Comparison of ENCODE assay signal across 1 cellular context in the genomic region with DNA sequence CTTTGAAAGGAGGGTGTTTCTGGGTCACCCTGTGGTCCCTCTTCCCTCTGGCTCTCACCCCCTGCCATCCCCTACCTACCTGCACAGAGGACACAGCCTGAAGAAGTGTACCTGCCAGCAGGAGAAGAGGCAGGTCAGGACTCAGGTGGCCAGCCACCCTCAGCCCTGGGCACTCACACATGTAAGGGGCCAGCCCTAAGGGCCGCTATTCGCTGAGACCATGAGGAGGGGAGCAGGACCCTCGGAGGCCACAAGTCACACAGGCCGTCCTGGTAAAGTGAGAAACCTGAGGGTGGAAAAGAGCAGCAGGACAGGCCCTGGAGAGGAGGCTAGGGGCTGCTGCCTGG.
TF ChIP-seq lines count a peak whose summit lies in the region.

No MANE protein-coding gene starts in this region.

TF ChIP-seq in HepG2, 621 proteins besides CTCF, POLR2A, EP300 and RAD21:
- TF ChIP-seq, protein P1, sequence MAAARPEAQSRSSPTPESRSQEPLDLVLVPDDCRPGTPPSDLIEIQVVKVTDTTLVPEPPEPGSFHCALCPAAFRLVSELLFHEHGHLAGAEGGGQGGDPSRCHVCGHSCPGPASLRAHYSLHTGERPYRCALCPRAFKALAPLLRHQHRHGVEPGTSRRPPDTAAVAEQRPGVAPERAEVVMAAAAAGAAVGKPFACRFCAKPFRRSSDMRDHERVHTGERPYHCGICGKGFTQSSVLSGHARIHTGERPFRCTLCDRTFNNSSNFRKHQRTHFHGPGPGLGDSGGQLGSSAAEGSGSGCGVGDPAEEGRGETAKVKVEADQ (CRISPR knock-in tag; IDR thresholded peaks at IDR 0.05; ENCODE audit: borderline replicate concordance), result no peak
- TF ChIP-seq ERF (CRISPR knock-in tag; IDR thresholded peaks at IDR 0.05), result peak; percentile 6; the same call in 1 of the 2 replicates
- TF ChIP-seq ZNF761 (CRISPR knock-in tag; conservative IDR thresholded peaks at IDR 0.05), result no peak
- no peak for TF ChIP-seq ZBTB38 (CRISPR knock-in tag; IDR thresholded peaks at IDR 0.05)
- TF ChIP-seq, protein P2, sequence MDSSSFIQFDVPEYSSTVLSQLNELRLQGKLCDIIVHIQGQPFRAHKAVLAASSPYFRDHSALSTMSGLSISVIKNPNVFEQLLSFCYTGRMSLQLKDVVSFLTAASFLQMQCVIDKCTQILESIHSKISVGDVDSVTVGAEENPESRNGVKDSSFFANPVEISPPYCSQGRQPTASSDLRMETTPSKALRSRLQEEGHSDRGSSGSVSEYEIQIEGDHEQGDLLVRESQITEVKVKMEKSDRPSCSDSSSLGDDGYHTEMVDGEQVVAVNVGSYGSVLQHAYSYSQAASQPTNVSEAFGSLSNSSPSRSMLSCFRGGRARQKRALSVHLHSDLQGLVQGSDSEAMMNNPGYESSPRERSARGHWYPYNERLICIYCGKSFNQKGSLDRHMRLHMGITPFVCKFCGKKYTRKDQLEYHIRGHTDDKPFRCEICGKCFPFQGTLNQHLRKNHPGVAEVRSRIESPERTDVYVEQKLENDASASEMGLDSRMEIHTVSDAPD (CRISPR knock-in tag; IDR thresholded peaks at IDR 0.05), result no peak
- TF ChIP-seq TARDBP (CRISPR knock-in tag; IDR thresholded peaks at IDR 0.05), result no peak
- no peak for TF ChIP-seq GZF1 (CRISPR knock-in tag; IDR thresholded peaks at IDR 0.05)
- TF ChIP-seq, protein P3, sequence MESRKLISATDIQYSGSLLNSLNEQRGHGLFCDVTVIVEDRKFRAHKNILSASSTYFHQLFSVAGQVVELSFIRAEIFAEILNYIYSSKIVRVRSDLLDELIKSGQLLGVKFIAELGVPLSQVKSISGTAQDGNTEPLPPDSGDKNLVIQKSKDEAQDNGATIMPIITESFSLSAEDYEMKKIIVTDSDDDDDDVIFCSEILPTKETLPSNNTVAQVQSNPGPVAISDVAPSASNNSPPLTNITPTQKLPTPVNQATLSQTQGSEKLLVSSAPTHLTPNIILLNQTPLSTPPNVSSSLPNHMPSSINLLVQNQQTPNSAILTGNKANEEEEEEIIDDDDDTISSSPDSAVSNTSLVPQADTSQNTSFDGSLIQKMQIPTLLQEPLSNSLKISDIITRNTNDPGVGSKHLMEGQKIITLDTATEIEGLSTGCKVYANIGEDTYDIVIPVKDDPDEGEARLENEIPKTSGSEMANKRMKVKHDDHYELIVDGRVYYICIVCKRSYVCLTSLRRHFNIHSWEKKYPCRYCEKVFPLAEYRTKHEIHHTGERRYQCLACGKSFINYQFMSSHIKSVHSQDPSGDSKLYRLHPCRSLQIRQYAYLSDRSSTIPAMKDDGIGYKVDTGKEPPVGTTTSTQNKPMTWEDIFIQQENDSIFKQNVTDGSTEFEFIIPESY (CRISPR knock-in tag; IDR thresholded peaks at IDR 0.05), result no peak
- no peak for TF ChIP-seq HCFC1 (IDR thresholded peaks at IDR 0.05; ENCODE audit: low read depth, low read length)
- TF ChIP-seq, protein P4, sequence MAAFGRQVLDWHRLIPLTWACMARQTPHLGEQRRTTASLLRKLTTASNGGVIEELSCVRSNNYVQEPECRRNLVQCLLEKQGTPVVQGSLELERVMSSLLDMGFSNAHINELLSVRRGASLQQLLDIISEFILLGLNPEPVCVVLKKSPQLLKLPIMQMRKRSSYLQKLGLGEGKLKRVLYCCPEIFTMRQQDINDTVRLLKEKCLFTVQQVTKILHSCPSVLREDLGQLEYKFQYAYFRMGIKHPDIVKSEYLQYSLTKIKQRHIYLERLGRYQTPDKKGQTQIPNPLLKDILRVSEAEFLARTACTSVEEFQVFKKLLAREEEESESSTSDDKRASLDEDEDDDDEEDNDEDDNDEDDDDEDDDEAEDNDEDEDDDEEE (CRISPR knock-in tag; IDR thresholded peaks at IDR 0.05), result 0 out of 2 replicates have a peak, but pooled peaks have one; percentile 10
- no peak for TF ChIP-seq ZNF75D (CRISPR knock-in tag; IDR thresholded peaks at IDR 0.05; ENCODE audit: borderline replicate concordance)
- TF ChIP-seq ARNT2 (CRISPR knock-in tag; IDR thresholded peaks at IDR 0.05; ENCODE audit: low read depth), result 0 out of 2 replicates have a peak, but pooled peaks have one; percentile 28
- 0 out of 2 replicates have a peak, but pooled peaks have one; percentile 19 for TF ChIP-seq ZNF10 (CRISPR knock-in tag; IDR thresholded peaks at IDR 0.05; ENCODE audit: borderline replicate concordance, low read depth)
- TF ChIP-seq ATM (IDR thresholded peaks at IDR 0.05; ENCODE audit: borderline replicate concordance), result no peak
- no peak for TF ChIP-seq HNRNPK (IDR thresholded peaks at IDR 0.05; ENCODE audit: low read depth, low read length, poor library complexity, severe bottlenecking)
- TF ChIP-seq, protein P5, sequence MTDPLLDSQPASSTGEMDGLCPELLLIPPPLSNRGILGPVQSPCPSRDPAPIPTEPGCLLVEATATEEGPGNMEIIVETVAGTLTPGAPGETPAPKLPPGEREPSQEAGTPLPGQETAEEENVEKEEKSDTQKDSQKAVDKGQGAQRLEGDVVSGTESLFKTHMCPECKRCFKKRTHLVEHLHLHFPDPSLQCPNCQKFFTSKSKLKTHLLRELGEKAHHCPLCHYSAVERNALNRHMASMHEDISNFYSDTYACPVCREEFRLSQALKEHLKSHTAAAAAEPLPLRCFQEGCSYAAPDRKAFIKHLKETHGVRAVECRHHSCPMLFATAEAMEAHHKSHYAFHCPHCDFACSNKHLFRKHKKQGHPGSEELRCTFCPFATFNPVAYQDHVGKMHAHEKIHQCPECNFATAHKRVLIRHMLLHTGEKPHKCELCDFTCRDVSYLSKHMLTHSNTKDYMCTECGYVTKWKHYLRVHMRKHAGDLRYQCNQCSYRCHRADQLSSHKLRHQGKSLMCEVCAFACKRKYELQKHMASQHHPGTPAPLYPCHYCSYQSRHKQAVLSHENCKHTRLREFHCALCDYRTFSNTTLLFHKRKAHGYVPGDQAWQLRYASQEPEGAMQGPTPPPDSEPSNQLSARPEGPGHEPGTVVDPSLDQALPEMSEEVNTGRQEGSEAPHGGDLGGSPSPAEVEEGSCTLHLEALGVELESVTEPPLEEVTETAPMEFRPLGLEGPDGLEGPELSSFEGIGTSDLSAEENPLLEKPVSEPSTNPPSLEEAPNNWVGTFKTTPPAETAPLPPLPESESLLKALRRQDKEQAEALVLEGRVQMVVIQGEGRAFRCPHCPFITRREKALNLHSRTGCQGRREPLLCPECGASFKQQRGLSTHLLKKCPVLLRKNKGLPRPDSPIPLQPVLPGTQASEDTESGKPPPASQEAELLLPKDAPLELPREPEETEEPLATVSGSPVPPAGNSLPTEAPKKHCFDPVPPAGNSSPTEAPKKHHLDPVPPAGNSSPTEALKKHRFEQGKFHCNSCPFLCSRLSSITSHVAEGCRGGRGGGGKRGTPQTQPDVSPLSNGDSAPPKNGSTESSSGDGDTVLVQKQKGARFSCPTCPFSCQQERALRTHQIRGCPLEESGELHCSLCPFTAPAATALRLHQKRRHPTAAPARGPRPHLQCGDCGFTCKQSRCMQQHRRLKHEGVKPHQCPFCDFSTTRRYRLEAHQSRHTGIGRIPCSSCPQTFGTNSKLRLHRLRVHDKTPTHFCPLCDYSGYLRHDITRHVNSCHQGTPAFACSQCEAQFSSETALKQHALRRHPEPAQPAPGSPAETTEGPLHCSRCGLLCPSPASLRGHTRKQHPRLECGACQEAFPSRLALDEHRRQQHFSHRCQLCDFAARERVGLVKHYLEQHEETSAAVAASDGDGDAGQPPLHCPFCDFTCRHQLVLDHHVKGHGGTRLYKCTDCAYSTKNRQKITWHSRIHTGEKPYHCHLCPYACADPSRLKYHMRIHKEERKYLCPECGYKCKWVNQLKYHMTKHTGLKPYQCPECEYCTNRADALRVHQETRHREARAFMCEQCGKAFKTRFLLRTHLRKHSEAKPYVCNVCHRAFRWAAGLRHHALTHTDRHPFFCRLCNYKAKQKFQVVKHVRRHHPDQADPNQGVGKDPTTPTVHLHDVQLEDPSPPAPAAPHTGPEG (CRISPR knock-in tag; IDR thresholded peaks at IDR 0.05), result 0 out of 2 replicates have a peak, but pooled peaks have one; percentile 15
